In the genomic region with DNA sequence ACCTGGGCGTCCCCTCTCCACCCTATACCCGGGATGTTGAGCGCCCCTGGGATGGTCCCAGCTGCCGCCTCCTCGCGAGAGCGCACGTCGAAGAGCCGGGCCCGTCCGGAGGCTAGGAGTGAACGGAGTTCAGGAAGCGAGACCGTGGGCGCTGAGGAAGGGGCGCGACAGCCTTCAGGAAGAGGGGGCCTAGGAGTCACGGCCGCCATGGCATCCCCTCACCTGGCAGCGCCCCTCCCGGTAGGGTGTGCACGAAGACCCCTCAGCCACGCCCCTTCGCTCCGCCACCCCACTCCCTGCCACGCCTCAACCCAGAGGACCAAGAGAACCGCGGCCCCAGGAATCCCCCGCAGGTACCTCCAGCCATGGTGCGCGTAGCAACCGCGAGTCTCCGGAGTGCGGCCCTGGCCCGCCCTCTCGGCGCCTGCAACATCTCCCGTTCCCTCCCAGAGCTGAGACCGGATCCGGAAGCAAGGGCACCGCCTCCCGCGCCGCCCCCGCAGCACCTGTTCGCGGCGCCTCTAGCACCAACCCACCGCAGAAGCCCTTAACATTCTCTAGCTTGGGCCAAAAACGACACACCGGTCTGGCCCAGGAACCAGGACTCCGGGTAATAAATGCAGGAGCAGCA, we compare ENCODE assay signal across 1 cellular context.
TF ChIP-seq lines count a peak whose summit lies in the region.

A gene with protein sequence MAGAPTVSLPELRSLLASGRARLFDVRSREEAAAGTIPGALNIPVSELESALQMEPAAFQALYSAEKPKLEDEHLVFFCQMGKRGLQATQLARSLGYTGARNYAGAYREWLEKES (minus strand): TSS at position 442 of the 631 bp plus-strand sequence. CDS start 75 bp downstream, at position 367.

TF ChIP-seq in WTC11, 78 proteins besides CTCF, POLR2A, EP300 and RAD21 (continued from another document and continues in another):
- TF ChIP-seq MYBL2 (CRISPR knock-in tag; IDR thresholded peaks at IDR 0.05) (no peak; the same call in 1 of the 2 replicates), SP1 (CRISPR knock-in tag; conservative IDR thresholded peaks at IDR 0.05) (peak; percentile 82), NR1H2 (CRISPR knock-in tag; IDR thresholded peaks at IDR 0.05) (no peak), ETV6 (CRISPR knock-in tag; IDR thresholded peaks at IDR 0.05) (no peak), PRDM15 (CRISPR knock-in tag; IDR thresholded peaks at IDR 0.05) (no peak), ESRRA (CRISPR knock-in tag; IDR thresholded peaks at IDR 0.05; ENCODE audit: borderline replicate concordance) (no peak; the same call in none of the 2 replicates), CBFB (CRISPR knock-in tag; IDR thresholded peaks at IDR 0.05; ENCODE audit: low read depth) (peak; percentile 85; the same call in 1 of the 2 replicates), CREB1 (CRISPR knock-in tag; IDR thresholded peaks at IDR 0.05) (0 out of 2 replicates have a peak, but pooled peaks have one; percentile 54), NFATC4 (CRISPR knock-in tag; IDR thresholded peaks at IDR 0.05) (0 out of 2 replicates have a peak, but pooled peaks have one; percentile 39), GABPB1 (CRISPR knock-in tag; IDR thresholded peaks at IDR 0.05) (no peak), IRF1 (CRISPR knock-in tag; IDR thresholded peaks at IDR 0.05) (no peak), KAT7 (CRISPR knock-in tag; IDR thresholded peaks at IDR 0.05; ENCODE audit: borderline replicate concordance) (0 out of 2 replicates have a peak, but pooled peaks have one; percentile 55), FOXK1 (CRISPR knock-in tag; IDR thresholded peaks at IDR 0.05) (peak; percentile 69; the same call in 1 of the 2 replicates), NR3C1 (CRISPR knock-in tag; conservative IDR thresholded peaks at IDR 0.05; ENCODE audit: low read depth) (peak; percentile 87; the same call in 1 of the 2 replicates), E2F4 (CRISPR knock-in tag; IDR thresholded peaks at IDR 0.05; ENCODE audit: borderline replicate concordance, low read depth) (no peak), MAX (CRISPR knock-in tag; IDR thresholded peaks at IDR 0.05) (peak; percentile 79), RORB (CRISPR knock-in tag; IDR thresholded peaks at IDR 0.05) (no peak), FOXP1 (CRISPR knock-in tag; IDR thresholded peaks at IDR 0.05; ENCODE audit: borderline replicate concordance) (peak; percentile 64; the same call in 1 of the 2 replicates), GRHL2 (CRISPR knock-in tag; IDR thresholded peaks at IDR 0.05; ENCODE audit: insufficient replicate concordance, severe bottlenecking) (no peak), SMAD4 (CRISPR knock-in tag; IDR thresholded peaks at IDR 0.05) (0 out of 2 replicates have a peak, but pooled peaks have one; percentile 50)
- TF ChIP-seq, protein P1, sequence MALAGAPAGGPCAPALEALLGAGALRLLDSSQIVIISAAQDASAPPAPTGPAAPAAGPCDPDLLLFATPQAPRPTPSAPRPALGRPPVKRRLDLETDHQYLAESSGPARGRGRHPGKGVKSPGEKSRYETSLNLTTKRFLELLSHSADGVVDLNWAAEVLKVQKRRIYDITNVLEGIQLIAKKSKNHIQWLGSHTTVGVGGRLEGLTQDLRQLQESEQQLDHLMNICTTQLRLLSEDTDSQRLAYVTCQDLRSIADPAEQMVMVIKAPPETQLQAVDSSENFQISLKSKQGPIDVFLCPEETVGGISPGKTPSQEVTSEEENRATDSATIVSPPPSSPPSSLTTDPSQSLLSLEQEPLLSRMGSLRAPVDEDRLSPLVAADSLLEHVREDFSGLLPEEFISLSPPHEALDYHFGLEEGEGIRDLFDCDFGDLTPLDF (CRISPR knock-in tag; IDR thresholded peaks at IDR 0.05), result 0 out of 2 replicates have a peak, but pooled peaks have one; percentile 42
- TF ChIP-seq, protein P2, sequence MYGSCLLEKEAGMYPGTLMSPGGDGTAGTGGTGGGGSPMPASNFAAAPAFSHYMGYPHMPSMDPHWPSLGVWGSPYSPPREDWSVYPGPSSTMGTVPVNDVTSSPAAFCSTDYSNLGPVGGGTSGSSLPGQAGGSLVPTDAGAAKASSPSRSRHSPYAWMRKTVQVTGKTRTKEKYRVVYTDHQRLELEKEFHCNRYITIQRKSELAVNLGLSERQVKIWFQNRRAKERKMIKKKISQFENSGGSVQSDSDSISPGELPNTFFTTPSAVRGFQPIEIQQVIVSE (CRISPR knock-in tag; IDR thresholded peaks at IDR 0.05; ENCODE audit: borderline replicate concordance), result no peak
- TF ChIP-seq, protein P3, sequence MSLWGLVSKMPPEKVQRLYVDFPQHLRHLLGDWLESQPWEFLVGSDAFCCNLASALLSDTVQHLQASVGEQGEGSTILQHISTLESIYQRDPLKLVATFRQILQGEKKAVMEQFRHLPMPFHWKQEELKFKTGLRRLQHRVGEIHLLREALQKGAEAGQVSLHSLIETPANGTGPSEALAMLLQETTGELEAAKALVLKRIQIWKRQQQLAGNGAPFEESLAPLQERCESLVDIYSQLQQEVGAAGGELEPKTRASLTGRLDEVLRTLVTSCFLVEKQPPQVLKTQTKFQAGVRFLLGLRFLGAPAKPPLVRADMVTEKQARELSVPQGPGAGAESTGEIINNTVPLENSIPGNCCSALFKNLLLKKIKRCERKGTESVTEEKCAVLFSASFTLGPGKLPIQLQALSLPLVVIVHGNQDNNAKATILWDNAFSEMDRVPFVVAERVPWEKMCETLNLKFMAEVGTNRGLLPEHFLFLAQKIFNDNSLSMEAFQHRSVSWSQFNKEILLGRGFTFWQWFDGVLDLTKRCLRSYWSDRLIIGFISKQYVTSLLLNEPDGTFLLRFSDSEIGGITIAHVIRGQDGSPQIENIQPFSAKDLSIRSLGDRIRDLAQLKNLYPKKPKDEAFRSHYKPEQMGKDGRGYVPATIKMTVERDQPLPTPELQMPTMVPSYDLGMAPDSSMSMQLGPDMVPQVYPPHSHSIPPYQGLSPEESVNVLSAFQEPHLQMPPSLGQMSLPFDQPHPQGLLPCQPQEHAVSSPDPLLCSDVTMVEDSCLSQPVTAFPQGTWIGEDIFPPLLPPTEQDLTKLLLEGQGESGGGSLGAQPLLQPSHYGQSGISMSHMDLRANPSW (CRISPR knock-in tag; conservative IDR thresholded peaks at IDR 0.05; ENCODE audit: low read depth), result no peak
- TF ChIP-seq, protein P4, sequence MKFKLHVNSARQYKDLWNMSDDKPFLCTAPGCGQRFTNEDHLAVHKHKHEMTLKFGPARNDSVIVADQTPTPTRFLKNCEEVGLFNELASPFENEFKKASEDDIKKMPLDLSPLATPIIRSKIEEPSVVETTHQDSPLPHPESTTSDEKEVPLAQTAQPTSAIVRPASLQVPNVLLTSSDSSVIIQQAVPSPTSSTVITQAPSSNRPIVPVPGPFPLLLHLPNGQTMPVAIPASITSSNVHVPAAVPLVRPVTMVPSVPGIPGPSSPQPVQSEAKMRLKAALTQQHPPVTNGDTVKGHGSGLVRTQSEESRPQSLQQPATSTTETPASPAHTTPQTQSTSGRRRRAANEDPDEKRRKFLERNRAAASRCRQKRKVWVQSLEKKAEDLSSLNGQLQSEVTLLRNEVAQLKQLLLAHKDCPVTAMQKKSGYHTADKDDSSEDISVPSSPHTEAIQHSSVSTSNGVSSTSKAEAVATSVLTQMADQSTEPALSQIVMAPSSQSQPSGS (CRISPR knock-in tag; IDR thresholded peaks at IDR 0.05; ENCODE audit: borderline replicate concordance, low read depth), result no peak
- TF ChIP-seq, protein P5, sequence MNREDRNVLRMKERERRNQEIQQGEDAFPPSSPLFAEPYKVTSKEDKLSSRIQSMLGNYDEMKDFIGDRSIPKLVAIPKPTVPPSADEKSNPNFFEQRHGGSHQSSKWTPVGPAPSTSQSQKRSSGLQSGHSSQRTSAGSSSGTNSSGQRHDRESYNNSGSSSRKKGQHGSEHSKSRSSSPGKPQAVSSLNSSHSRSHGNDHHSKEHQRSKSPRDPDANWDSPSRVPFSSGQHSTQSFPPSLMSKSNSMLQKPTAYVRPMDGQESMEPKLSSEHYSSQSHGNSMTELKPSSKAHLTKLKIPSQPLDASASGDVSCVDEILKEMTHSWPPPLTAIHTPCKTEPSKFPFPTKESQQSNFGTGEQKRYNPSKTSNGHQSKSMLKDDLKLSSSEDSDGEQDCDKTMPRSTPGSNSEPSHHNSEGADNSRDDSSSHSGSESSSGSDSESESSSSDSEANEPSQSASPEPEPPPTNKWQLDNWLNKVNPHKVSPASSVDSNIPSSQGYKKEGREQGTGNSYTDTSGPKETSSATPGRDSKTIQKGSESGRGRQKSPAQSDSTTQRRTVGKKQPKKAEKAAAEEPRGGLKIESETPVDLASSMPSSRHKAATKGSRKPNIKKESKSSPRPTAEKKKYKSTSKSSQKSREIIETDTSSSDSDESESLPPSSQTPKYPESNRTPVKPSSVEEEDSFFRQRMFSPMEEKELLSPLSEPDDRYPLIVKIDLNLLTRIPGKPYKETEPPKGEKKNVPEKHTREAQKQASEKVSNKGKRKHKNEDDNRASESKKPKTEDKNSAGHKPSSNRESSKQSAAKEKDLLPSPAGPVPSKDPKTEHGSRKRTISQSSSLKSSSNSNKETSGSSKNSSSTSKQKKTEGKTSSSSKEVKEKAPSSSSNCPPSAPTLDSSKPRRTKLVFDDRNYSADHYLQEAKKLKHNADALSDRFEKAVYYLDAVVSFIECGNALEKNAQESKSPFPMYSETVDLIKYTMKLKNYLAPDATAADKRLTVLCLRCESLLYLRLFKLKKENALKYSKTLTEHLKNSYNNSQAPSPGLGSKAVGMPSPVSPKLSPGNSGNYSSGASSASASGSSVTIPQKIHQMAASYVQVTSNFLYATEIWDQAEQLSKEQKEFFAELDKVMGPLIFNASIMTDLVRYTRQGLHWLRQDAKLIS (CRISPR knock-in tag; IDR thresholded peaks at IDR 0.05; ENCODE audit: borderline replicate concordance), result 0 out of 2 replicates have a peak, but pooled peaks have one; percentile 45
- TF ChIP-seq, protein P6, sequence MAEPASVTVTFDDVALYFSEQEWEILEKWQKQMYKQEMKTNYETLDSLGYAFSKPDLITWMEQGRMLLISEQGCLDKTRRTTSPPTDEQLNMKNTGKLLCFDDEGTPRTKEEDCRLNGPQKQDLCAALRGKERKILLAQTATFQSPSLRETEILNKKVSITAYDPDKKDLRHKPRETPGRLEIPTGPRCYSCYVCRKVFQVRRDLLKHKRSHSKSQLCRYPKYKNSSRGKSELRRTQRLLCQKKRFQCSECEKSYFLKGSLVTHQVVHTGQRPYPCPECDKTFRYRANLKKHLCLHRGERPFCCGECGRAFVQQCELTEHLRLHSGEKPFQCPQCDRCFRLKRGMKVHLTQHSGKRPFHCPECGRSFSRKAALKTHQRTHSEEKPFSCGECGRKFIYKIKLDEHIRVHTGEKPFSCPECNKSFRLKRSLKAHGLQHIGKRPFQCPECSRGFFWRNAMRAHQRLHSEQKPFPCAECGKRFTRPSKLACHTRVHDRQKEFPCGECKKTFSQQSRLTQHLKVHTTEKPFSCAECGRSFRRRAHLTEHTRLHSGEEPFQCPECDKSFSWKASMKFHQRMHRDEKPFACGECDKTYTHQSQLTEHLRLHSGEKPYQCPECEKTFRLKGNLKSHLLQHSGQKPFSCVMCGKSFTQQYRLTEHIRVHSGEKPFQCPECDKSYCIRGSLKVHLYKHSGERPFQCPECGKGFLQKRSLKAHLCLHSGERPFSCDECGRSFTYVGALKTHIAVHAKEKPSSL (CRISPR knock-in tag; conservative IDR thresholded peaks at IDR 0.05), result no peak
- TF ChIP-seq, protein P7, sequence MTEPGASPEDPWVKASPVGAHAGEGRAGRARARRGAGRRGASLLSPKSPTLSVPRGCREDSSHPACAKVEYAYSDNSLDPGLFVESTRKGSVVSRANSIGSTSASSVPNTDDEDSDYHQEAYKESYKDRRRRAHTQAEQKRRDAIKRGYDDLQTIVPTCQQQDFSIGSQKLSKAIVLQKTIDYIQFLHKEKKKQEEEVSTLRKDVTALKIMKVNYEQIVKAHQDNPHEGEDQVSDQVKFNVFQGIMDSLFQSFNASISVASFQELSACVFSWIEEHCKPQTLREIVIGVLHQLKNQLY (CRISPR knock-in tag; IDR thresholded peaks at IDR 0.05), result no peak
